1 cellular context compared by ENCODE assay signal in the genomic region with DNA sequence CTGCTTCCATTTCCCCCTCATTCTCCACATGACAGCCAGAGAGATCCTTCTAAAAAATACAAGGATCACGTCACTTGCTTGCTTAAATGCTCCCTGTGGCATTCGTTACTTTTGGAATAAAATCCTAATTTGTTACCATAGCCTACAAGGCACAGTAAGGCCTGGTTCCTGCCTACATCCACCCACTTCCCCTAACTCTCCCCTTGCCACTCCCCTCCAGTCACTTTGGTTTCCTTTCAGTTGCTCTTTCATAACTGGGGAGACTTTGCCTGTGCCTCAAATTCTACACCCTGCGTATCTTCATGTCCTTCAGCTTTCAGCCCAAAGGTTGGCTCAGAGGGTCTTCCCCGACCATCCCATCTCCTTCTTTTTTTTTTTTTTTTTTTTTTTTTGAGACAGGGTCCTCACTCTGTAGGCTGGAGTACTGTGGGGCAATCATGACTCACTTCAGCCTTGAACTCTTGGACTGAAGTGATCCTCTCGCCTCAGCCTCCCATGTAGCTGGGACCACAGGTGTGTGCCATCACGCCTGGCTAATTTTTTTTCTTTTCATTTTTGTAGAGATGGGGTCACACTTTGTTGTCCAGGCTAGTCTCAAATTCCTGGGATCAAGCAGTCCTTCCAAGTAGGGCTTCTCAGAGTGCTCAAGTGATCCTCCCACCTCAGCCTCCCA.
TF ChIP-seq lines count a peak whose summit lies in the region.

No MANE protein-coding gene starts in this region.

TF ChIP-seq in SK-N-SH treated with all-trans-retinoic acid at 6 μM for 48 hours, 23 proteins besides CTCF, POLR2A, EP300 and RAD21 (continued from another document):
- TF ChIP-seq, protein P1, sequence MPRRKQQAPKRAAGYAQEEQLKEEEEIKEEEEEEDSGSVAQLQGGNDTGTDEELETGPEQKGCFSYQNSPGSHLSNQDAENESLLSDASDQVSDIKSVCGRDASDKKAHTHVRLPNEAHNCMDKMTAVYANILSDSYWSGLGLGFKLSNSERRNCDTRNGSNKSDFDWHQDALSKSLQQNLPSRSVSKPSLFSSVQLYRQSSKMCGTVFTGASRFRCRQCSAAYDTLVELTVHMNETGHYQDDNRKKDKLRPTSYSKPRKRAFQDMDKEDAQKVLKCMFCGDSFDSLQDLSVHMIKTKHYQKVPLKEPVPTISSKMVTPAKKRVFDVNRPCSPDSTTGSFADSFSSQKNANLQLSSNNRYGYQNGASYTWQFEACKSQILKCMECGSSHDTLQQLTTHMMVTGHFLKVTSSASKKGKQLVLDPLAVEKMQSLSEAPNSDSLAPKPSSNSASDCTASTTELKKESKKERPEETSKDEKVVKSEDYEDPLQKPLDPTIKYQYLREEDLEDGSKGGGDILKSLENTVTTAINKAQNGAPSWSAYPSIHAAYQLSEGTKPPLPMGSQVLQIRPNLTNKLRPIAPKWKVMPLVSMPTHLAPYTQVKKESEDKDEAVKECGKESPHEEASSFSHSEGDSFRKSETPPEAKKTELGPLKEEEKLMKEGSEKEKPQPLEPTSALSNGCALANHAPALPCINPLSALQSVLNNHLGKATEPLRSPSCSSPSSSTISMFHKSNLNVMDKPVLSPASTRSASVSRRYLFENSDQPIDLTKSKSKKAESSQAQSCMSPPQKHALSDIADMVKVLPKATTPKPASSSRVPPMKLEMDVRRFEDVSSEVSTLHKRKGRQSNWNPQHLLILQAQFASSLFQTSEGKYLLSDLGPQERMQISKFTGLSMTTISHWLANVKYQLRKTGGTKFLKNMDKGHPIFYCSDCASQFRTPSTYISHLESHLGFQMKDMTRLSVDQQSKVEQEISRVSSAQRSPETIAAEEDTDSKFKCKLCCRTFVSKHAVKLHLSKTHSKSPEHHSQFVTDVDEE (CRISPR knock-in tag; IDR thresholded peaks at IDR 0.05), result no peak
- TF ChIP-seq OSR1 (CRISPR knock-in tag; IDR thresholded peaks at IDR 0.05), result no peak
- TF ChIP-seq ZNF565 (CRISPR knock-in tag; conservative IDR thresholded peaks at IDR 0.05; ENCODE audit: low read depth), result no peak
- TF ChIP-seq RARB (CRISPR knock-in tag; IDR thresholded peaks at IDR 0.05), result no peak
- no peak for TF ChIP-seq ISL1 (CRISPR knock-in tag; IDR thresholded peaks at IDR 0.05)
- TF ChIP-seq TOX (CRISPR knock-in tag; IDR thresholded peaks at IDR 0.05; ENCODE audit: borderline replicate concordance), result no peak
- no peak for TF ChIP-seq PPARA (CRISPR knock-in tag; IDR thresholded peaks at IDR 0.05; ENCODE audit: borderline replicate concordance)
- no peak for TF ChIP-seq ARNTL (CRISPR knock-in tag; IDR thresholded peaks at IDR 0.05; ENCODE audit: borderline replicate concordance, low read depth)
- TF ChIP-seq ZFP3 (CRISPR knock-in tag; IDR thresholded peaks at IDR 0.05), result no peak
- no peak for TF ChIP-seq GLIS3 (CRISPR knock-in tag; IDR thresholded peaks at IDR 0.05)
